2 cellular contexts compared by ENCODE assay signal in genomic region chr18:70299393-70299792, GRCh38.
TF ChIP-seq lines count a peak whose summit lies in the region.

No MANE protein-coding gene starts in this region.

TF ChIP-seq in SK-N-SH, 30 proteins besides CTCF, POLR2A, EP300 and RAD21 (continued from another document):
- TF ChIP-seq PBX3 (IDR thresholded peaks at IDR 0.05), result no peak
- no peak for TF ChIP-seq RCOR1 (IDR thresholded peaks at IDR 0.05; ENCODE audit: low read length)
- TF ChIP-seq USF1 (IDR thresholded peaks at IDR 0.05; ENCODE audit: borderline replicate concordance, low read depth), result no peak
- no peak for TF ChIP-seq RXRA (IDR thresholded peaks at IDR 0.05; ENCODE audit: borderline replicate concordance, low read depth)
- no peak for TF ChIP-seq NFIC (IDR thresholded peaks at IDR 0.05; ENCODE audit: borderline replicate concordance)

TF ChIP-seq in SK-N-SH treated with all-trans-retinoic acid at 6 μM for 48 hours, 23 proteins besides CTCF, POLR2A, EP300 and RAD21 (continued from another document):
- TF ChIP-seq CSRNP3 (CRISPR knock-in tag; IDR thresholded peaks at IDR 0.05), result no peak
- no peak for TF ChIP-seq ZNF8 (CRISPR knock-in tag; IDR thresholded peaks at IDR 0.05)
- no peak for TF ChIP-seq TSHZ2 (CRISPR knock-in tag; IDR thresholded peaks at IDR 0.05)
- no peak for TF ChIP-seq ZFP30 (CRISPR knock-in tag; IDR thresholded peaks at IDR 0.05)
- no peak for TF ChIP-seq ZNF565 (CRISPR knock-in tag; conservative IDR thresholded peaks at IDR 0.05; ENCODE audit: low read depth)
- TF ChIP-seq PPARA (CRISPR knock-in tag; IDR thresholded peaks at IDR 0.05; ENCODE audit: borderline replicate concordance), result no peak
- TF ChIP-seq ISL1 (CRISPR knock-in tag; IDR thresholded peaks at IDR 0.05), result no peak
- TF ChIP-seq TOX (CRISPR knock-in tag; IDR thresholded peaks at IDR 0.05; ENCODE audit: borderline replicate concordance), result no peak
- TF ChIP-seq SNAI2 (CRISPR knock-in tag; IDR thresholded peaks at IDR 0.05), result no peak
- TF ChIP-seq ZNF70 (CRISPR knock-in tag; IDR thresholded peaks at IDR 0.05), result no peak
